Comparison of ENCODE assay signal across 8 cellular contexts in genomic region chr9:67726213-67726988, GRCh38.
A peak's percentile ranks its signal among the peaks of the same experiment; 100 is the strongest.
DNase-seq lines count a peak whose midpoint lies in the region; ATAC-seq and TF ChIP-seq lines count a peak whose summit lies in the region.
"Not testable (repeated sequence)": the region's sequence is repeated elsewhere in the genome, so short reads cannot be mapped to it uniquely, and the experiment has no call there.

No MANE protein-coding gene starts in this region.

- not testable (repeated sequence) for H3K36me3 Mint-ChIP-seq in central memory CD8-positive, alpha-beta T cell (ENCODE audit: insufficient read depth)

- H3K27me3 ChIP-seq in BLaER1 treated with 17β-estradiol and CSF1 and Interleukin-3, amounts not matched to agents 10 nM and 100 nM; OCI-LY1 (ENCODE audit: insufficient read depth, low read length); kidney epithelial cell (ENCODE audit: control insufficient read depth, insufficient read depth, low read length): not testable (repeated sequence)

- not testable (repeated sequence) for H3K4me1 ChIP-seq in BLaER1 treated with 17β-estradiol and CSF1 and Interleukin-3, amounts not matched to agents 10 nM and 100 nM; OCI-LY1 (ENCODE audit: insufficient read depth, low read length, severe bottlenecking)

- not testable (repeated sequence) for H3K27ac ChIP-seq in BLaER1 treated with 17β-estradiol and CSF1 and Interleukin-3, amounts not matched to agents 10 nM and 100 nM; OCI-LY1 (ENCODE audit: low read depth, low read length, poor library complexity, severe bottlenecking)

- ATAC-seq in GM19395 (IDR thresholded peaks at IDR 0.05; ENCODE audit: unreplicated experiment) = peak; percentile 66
- ATAC-seq in HG02798 (IDR thresholded peaks at IDR 0.05; ENCODE audit: poor library complexity, unreplicated experiment) = peak; percentile 82
- not testable (repeated sequence) for ATAC-seq in central memory CD8-positive, alpha-beta T cell (replicated peaks; ENCODE audit: extremely low read depth, poor library complexity, severe bottlenecking)

- not testable (repeated sequence) for H3K27ac Mint-ChIP-seq in central memory CD8-positive, alpha-beta T cell (ENCODE audit: low read depth)

- not testable (repeated sequence) for H3K9me3 Mint-ChIP-seq in central memory CD8-positive, alpha-beta T cell

- not testable (repeated sequence) for H3K9me3 ChIP-seq in BLaER1 treated with 17β-estradiol and CSF1 and Interleukin-3, amounts not matched to agents 10 nM and 100 nM (replicated peaks in 1 of 11); OCI-LY1 (ENCODE audit: low read length)

- H2AFZ ChIP-seq in OCI-LY1 (ENCODE audit: low read length) = not testable (repeated sequence)

- not testable (repeated sequence) for H3K4me1 Mint-ChIP-seq in central memory CD8-positive, alpha-beta T cell

- TF ChIP-seq CTCF in OCI-LY1 (IDR thresholded peaks at IDR 0.05; ENCODE audit: low read length); kidney epithelial cell (IDR thresholded peaks at IDR 0.05; ENCODE audit: insufficient read depth, low read length, poor library complexity, severe bottlenecking): not testable (repeated sequence)

- not testable (repeated sequence) for H3K79me2 ChIP-seq in OCI-LY1 (ENCODE audit: insufficient read depth, low read length)

- peak; percentile 31 for DNase-seq in activated T-cell treated with anti-CD3 and anti-CD28 coated beads for 48 hours (ENCODE audit: low read depth)
- peak in 1 of 2 donors; percentile 18 for DNase-seq in central memory CD8-positive, alpha-beta T cell (ENCODE audit: low spot score in 2 of 2)
- DNase-seq in kidney epithelial cell (ENCODE audit: low read depth); skeletal muscle cell (ENCODE audit: low read depth): not testable (repeated sequence)

- not testable (repeated sequence) for H3K27me3 Mint-ChIP-seq in central memory CD8-positive, alpha-beta T cell

- H3K4me3 ChIP-seq in BLaER1 treated with 17β-estradiol and CSF1 and Interleukin-3, amounts not matched to agents 10 nM and 100 nM = peak overlapping the region in 6 of 10 experiments; percentile 41 to 56 (median 47); a peak in 6 of 20 replicates
- H3K4me3 ChIP-seq in OCI-LY1 (ENCODE audit: low read depth, low read length, poor library complexity, severe bottlenecking) (peak overlapping the region; percentile 44), kidney epithelial cell (ENCODE audit: low read depth, low read length) (peak overlapping the region; percentile 31), skeletal muscle cell (ENCODE audit: low read depth, low read length) (peak overlapping the region; percentile 30)

- H4K20me1 ChIP-seq in BLaER1 treated with 17β-estradiol and CSF1 and Interleukin-3, amounts not matched to agents 10 nM and 100 nM; OCI-LY1 (ENCODE audit: insufficient read depth, low read length): not testable (repeated sequence)

- H3K4me3 Mint-ChIP-seq in central memory CD8-positive, alpha-beta T cell = peak overlapping the region; percentile 47

- H3K36me3 ChIP-seq in BLaER1 treated with 17β-estradiol and CSF1 and Interleukin-3, amounts not matched to agents 10 nM and 100 nM; OCI-LY1 (ENCODE audit: insufficient read depth, low read length); kidney epithelial cell (ENCODE audit: control insufficient read depth, insufficient read depth, low read length): not testable (repeated sequence)

- peak overlapping the region in 1 of 11 experiments; percentile 60; a peak in 1 of 22 replicates for H3K9ac ChIP-seq in BLaER1 treated with 17β-estradiol and CSF1 and Interleukin-3, amounts not matched to agents 10 nM and 100 nM
- not testable (repeated sequence) for H3K9ac ChIP-seq in OCI-LY1 (ENCODE audit: low read length)

- peak overlapping the region in 5 of 11 experiments; percentile 40 to 55 (median 47); a peak in 3 of 22 replicates for H3K4me2 ChIP-seq in BLaER1 treated with 17β-estradiol and CSF1 and Interleukin-3, amounts not matched to agents 10 nM and 100 nM
- H3K4me2 ChIP-seq in OCI-LY1 (ENCODE audit: low read length) = not testable (repeated sequence)

- not testable (repeated sequence) for H3F3A ChIP-seq in OCI-LY1 (ENCODE audit: insufficient read depth, low read length)

- not testable (repeated sequence) for H3K9me2 ChIP-seq in OCI-LY1 (ENCODE audit: low read depth, low read length)
